In genomic region chr17:35141681-35142466, GRCh38 we compare ENCODE assay signal across 1 cellular context.
TF ChIP-seq lines count a peak whose summit lies in the region.

TSS of gene NLE1 (minus strand) at chr17:35142303. CDS start at chr17:35142275, 28 bp downstream.

TF ChIP-seq in GM12878, 131 proteins besides CTCF, POLR2A, EP300 and RAD21 (continued from another document and continues in another):
- TF ChIP-seq ETV6 (conservative IDR thresholded peaks at IDR 0.05 in 1 of 2, IDR thresholded peaks at IDR 0.05 in 1 of 2; ENCODE audit: borderline replicate concordance in 1 of 2, low read depth in 1 of 2), result peak in 1 of 2 experiments; percentile 55; a peak in 2 of 4 replicates
- TF ChIP-seq ZNF24 (IDR thresholded peaks at IDR 0.05), result peak; percentile 78
- TF ChIP-seq PKNOX1 (IDR thresholded peaks at IDR 0.05), result peak; percentile 20; the same call in 1 of the 2 replicates
- TF ChIP-seq MYC (IDR thresholded peaks at IDR 0.05; ENCODE audit: insufficient read depth, insufficient read length, insufficient replicate concordance, low read length, severe bottlenecking), result peak; percentile 99
- TF ChIP-seq, protein P1, sequence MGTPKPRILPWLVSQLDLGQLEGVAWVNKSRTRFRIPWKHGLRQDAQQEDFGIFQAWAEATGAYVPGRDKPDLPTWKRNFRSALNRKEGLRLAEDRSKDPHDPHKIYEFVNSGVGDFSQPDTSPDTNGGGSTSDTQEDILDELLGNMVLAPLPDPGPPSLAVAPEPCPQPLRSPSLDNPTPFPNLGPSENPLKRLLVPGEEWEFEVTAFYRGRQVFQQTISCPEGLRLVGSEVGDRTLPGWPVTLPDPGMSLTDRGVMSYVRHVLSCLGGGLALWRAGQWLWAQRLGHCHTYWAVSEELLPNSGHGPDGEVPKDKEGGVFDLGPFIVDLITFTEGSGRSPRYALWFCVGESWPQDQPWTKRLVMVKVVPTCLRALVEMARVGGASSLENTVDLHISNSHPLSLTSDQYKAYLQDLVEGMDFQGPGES (IDR thresholded peaks at IDR 0.05), result no peak
- TF ChIP-seq POU2F2 (IDR thresholded peaks at IDR 0.05; ENCODE audit: borderline replicate concordance, low read depth, low read length), result peak; percentile 58; the same call in 2 of the 3 replicates
- TF ChIP-seq EGR1 (IDR thresholded peaks at IDR 0.05; ENCODE audit: borderline replicate concordance in 1 of 2, low read depth in 2 of 2, low read length in 2 of 2), result peak; percentile 45 to 83
- TF ChIP-seq IRF4 (IDR thresholded peaks at IDR 0.05; ENCODE audit: low read depth, low read length), result 0 out of 2 replicates have a peak, but pooled peaks have one; percentile 17
- no peak for TF ChIP-seq POLR2AphosphoS2 (IDR thresholded peaks at IDR 0.05; ENCODE audit: low read depth, low read length)
- peak; percentile 67 to 81; a peak in 3 of 4 replicates for TF ChIP-seq BHLHE40 (IDR thresholded peaks at IDR 0.05; ENCODE audit: borderline replicate concordance in 1 of 2, low read depth in 2 of 2, low read length in 1 of 2)
- TF ChIP-seq CEBPZ (IDR thresholded peaks at IDR 0.05; ENCODE audit: low read depth, low read length), result no peak
- peak; percentile 84 for TF ChIP-seq LARP7 (IDR thresholded peaks at IDR 0.05)
- TF ChIP-seq ASH2L (IDR thresholded peaks at IDR 0.05; ENCODE audit: borderline replicate concordance, low read depth), result no peak
- no peak for TF ChIP-seq ZNF274 (IDR thresholded peaks at IDR 0.05; ENCODE audit: insufficient read depth, insufficient read length)
- TF ChIP-seq NBN (IDR thresholded peaks at IDR 0.05), result 0 out of 2 replicates have a peak, but pooled peaks have one; percentile 52
- no peak for TF ChIP-seq BCLAF1 (IDR thresholded peaks at IDR 0.05)
- no peak for TF ChIP-seq RAD51 (IDR thresholded peaks at IDR 0.05)
- no peak for TF ChIP-seq BMI1 (IDR thresholded peaks at IDR 0.05; ENCODE audit: borderline replicate concordance)
- peak; percentile 43; the same call in 1 of the 2 replicates for TF ChIP-seq SMC3 (IDR thresholded peaks at IDR 0.05; ENCODE audit: borderline replicate concordance, low read length)
- TF ChIP-seq ZSCAN29 (IDR thresholded peaks at IDR 0.05), result no peak
- TF ChIP-seq, protein P2, sequence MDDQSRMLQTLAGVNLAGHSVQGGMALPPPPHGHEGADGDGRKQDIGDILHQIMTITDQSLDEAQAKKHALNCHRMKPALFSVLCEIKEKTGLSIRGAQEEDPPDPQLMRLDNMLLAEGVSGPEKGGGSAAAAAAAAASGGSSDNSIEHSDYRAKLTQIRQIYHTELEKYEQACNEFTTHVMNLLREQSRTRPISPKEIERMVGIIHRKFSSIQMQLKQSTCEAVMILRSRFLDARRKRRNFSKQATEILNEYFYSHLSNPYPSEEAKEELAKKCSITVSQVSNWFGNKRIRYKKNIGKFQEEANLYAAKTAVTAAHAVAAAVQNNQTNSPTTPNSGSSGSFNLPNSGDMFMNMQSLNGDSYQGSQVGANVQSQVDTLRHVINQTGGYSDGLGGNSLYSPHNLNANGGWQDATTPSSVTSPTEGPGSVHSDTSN (IDR thresholded peaks at IDR 0.05; ENCODE audit: insufficient replicate concordance, low read depth, low read length), result no peak
- TF ChIP-seq MEF2A (IDR thresholded peaks at IDR 0.05; ENCODE audit: insufficient read depth, low read depth, low read length), result 0 out of 2 replicates have a peak, but pooled peaks have one; percentile 15
- TF ChIP-seq DPF2 (IDR thresholded peaks at IDR 0.05), result peak; percentile 76
- TF ChIP-seq, protein P3, sequence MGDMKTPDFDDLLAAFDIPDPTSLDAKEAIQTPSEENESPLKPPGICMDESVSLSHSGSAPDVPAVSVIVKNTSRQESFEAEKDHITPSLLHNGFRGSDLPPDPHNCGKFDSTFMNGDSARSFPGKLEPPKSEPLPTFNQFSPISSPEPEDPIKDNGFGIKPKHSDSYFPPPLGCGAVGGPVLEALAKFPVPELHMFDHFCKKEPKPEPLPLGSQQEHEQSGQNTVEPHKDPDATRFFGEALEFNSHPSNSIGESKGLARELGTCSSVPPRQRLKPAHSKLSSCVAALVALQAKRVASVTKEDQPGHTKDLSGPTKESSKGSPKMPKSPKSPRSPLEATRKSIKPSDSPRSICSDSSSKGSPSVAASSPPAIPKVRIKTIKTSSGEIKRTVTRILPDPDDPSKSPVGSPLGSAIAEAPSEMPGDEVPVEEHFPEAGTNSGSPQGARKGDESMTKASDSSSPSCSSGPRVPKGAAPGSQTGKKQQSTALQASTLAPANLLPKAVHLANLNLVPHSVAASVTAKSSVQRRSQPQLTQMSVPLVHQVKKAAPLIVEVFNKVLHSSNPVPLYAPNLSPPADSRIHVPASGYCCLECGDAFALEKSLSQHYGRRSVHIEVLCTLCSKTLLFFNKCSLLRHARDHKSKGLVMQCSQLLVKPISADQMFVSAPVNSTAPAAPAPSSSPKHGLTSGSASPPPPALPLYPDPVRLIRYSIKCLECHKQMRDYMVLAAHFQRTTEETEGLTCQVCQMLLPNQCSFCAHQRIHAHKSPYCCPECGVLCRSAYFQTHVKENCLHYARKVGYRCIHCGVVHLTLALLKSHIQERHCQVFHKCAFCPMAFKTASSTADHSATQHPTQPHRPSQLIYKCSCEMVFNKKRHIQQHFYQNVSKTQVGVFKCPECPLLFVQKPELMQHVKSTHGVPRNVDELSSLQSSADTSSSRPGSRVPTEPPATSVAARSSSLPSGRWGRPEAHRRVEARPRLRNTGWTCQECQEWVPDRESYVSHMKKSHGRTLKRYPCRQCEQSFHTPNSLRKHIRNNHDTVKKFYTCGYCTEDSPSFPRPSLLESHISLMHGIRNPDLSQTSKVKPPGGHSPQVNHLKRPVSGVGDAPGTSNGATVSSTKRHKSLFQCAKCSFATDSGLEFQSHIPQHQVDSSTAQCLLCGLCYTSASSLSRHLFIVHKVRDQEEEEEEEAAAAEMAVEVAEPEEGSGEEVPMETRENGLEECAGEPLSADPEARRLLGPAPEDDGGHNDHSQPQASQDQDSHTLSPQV (IDR thresholded peaks at IDR 0.05), result peak; percentile 63; the same call in 1 of the 2 replicates
- TF ChIP-seq MAX (IDR thresholded peaks at IDR 0.05; ENCODE audit: low read depth, low read length), result peak; percentile 99
- no peak for TF ChIP-seq MEF2B (IDR thresholded peaks at IDR 0.05; ENCODE audit: partially characterized antibody, poor library complexity, severe bottlenecking)
- TF ChIP-seq, protein P4, sequence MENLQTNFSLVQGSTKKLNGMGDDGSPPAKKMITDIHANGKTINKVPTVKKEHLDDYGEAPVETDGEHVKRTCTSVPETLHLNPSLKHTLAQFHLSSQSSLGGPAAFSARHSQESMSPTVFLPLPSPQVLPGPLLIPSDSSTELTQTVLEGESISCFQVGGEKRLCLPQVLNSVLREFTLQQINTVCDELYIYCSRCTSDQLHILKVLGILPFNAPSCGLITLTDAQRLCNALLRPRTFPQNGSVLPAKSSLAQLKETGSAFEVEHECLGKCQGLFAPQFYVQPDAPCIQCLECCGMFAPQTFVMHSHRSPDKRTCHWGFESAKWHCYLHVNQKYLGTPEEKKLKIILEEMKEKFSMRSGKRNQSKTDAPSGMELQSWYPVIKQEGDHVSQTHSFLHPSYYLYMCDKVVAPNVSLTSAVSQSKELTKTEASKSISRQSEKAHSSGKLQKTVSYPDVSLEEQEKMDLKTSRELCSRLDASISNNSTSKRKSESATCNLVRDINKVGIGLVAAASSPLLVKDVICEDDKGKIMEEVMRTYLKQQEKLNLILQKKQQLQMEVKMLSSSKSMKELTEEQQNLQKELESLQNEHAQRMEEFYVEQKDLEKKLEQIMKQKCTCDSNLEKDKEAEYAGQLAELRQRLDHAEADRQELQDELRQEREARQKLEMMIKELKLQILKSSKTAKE (IDR thresholded peaks at IDR 0.05; ENCODE audit: low read depth, poor library complexity, severe bottlenecking), result no peak
- TF ChIP-seq NFXL1 (IDR thresholded peaks at IDR 0.05; ENCODE audit: borderline replicate concordance), result no peak
- TF ChIP-seq, protein P5, sequence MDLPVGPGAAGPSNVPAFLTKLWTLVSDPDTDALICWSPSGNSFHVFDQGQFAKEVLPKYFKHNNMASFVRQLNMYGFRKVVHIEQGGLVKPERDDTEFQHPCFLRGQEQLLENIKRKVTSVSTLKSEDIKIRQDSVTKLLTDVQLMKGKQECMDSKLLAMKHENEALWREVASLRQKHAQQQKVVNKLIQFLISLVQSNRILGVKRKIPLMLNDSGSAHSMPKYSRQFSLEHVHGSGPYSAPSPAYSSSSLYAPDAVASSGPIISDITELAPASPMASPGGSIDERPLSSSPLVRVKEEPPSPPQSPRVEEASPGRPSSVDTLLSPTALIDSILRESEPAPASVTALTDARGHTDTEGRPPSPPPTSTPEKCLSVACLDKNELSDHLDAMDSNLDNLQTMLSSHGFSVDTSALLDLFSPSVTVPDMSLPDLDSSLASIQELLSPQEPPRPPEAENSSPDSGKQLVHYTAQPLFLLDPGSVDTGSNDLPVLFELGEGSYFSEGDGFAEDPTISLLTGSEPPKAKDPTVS (IDR thresholded peaks at IDR 0.05; ENCODE audit: low read depth, low read length), result no peak
- peak; percentile 99 for TF ChIP-seq MXI1 (IDR thresholded peaks at IDR 0.05; ENCODE audit: low read depth, low read length)
- TF ChIP-seq CBX5 (IDR thresholded peaks at IDR 0.05; ENCODE audit: low read depth), result no peak
- 0 out of 2 replicates have a peak, but pooled peaks have one; percentile 28 for TF ChIP-seq SMAD5 (IDR thresholded peaks at IDR 0.05; ENCODE audit: low read depth)
- TF ChIP-seq SPI1 (IDR thresholded peaks at IDR 0.05; ENCODE audit: borderline replicate concordance, insufficient read depth, low read depth, low read length), result no peak
- peak; percentile 63 for TF ChIP-seq SP1 (IDR thresholded peaks at IDR 0.05; ENCODE audit: low read depth, low read length)
